In the genomic region with DNA sequence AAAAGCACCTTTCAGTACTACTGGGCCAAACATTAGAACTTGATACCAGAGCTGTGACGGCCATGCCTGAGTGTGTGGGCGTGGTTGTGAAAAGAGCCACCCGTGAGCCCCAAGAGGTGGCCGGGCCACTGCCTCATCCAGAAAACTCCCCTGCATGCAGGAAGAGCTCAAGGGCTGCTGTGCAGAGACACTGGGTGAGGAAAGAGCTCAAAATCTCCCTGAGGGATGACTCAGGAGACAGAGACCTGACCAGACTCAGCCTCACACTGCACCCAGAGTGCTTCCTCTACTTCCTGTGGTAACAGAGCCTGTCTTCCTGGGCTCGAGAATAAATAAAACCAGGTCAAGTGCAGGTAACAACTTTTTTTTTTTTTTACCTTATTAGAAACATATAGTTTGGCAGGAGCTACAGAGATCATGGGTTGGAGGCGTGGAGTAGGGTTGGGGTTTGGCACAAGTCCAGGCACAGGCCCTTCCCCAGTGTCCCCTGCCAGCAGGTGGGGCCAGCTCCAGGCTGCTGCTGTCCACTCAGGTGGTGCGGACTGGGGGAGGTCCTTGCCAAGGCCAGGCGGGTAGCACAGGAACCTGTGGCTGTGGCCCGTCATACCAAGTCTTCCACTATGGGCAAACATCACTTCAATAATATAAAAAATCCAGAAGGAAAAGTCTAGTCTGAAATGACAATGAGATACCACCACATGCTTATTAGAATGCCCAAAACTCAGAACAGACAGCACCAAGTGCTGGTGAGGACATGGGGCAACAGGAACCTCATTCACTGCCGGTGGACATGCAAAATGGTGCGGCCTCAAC, we compare ENCODE assay signal across 1 cellular context.
A peak's percentile ranks its signal among the peaks of the same experiment; 100 is the strongest.
TF ChIP-seq lines count a peak whose summit lies in the region.

No MANE protein-coding gene starts in this region.

TF ChIP-seq in K562, 482 proteins besides CTCF, POLR2A, EP300 and RAD21 (continues in another document):
- TF ChIP-seq ZNF778 (CRISPR knock-in tag; IDR thresholded peaks at IDR 0.05) = no peak
- TF ChIP-seq, protein P1, sequence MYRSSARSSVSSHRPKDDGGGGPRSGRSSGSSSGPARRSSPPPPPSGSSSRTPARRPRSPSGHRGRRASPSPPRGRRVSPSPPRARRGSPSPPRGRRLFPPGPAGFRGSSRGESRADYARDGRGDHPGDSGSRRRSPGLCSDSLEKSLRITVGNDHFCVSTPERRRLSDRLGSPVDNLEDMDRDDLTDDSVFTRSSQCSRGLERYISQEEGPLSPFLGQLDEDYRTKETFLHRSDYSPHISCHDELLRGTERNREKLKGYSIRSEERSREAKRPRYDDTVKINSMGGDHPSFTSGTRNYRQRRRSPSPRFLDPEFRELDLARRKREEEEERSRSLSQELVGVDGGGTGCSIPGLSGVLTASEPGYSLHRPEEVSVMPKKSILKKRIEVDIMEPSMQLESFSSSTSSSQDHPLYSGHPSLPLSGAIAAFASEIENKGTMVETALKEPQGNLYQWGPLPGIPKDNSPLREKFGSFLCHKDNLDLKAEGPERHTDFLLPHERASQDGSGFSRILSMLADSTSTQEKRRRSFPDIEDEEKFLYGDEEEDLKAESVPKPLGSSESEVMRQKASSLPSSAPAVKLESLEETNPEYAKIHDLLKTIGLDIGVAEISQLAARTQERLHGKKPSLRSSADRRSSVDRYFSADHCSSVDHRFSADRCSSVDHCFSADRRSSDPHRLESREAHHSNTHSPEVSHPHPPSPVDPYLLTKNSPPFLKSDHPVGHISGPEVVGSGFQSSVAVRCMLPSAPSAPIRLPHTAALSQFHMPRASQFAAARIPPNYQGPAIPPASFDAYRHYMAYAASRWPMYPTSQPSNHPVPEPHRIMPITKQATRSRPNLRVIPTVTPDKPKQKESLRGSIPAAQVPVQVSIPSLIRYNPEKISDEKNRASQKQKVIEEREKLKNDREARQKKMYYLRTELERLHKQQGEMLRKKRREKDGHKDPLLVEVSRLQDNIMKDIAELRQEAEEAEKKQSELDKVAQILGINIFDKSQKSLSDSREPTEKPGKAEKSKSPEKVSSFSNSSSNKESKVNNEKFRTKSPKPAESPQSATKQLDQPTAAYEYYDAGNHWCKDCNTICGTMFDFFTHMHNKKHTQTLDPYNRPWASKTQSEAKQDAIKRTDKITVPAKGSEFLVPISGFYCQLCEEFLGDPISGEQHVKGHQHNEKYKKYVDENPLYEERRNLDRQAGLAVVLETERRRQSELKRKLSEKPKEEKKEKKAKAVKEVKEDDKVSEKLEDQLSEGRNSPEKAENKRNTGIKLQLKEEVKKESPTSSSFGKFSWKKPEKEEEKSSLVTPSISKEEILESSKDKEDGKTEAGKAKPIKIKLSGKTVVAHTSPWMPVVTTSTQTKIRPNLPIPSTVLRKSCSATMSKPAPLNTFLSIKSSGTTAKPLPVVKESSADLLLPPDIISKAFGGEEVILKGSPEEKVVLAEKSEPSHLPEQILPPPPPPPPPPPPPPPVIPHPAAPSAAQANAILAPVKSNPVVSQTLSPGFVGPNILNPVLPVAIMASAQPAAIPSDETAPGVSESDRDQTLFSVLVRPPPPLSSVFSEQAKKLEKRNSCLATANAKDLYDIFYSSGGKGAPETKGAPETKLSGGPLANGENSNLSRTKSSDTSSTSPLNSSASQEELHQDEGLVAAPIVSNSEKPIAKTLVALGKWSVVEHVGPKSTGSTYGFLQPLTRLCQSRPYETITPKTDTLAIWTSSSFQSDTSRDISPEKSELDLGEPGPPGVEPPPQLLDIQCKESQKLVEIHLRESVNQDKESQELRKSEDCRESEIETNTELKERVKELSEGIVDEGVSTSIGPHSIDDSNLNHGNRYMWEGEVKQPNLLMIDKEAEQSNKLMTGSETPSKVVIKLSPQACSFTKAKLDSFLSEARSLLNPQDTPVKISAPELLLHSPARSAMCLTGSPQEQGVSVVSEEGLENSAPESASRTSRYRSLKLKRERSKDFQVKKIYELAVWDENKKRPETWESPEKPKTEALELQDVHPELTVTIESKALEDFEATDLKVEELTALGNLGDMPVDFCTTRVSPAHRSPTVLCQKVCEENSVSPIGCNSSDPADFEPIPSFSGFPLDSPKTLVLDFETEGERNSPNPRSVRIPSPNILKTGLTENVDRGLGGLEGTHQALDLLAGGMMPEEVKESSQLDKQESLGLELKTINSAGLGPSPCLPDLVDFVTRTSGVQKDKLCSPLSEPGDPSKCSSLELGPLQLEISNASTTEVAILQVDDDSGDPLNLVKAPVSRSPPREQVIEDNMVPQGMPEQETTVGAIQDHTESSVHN (IDR thresholded peaks at IDR 0.05; ENCODE audit: borderline replicate concordance in 1 of 2, low read depth in 1 of 2) = no peak
- TF ChIP-seq ZNF146 (CRISPR knock-in tag; IDR thresholded peaks at IDR 0.05; ENCODE audit: unreplicated experiment) = no peak
- no peak for TF ChIP-seq NBN (IDR thresholded peaks at IDR 0.05; ENCODE audit: low read depth)
- no peak for TF ChIP-seq SMAD3 (CRISPR knock-in tag; conservative IDR thresholded peaks at IDR 0.05)
- peak; percentile 30; the same call in 1 of the 2 replicates for TF ChIP-seq ETV5 (CRISPR knock-in tag; IDR thresholded peaks at IDR 0.05; ENCODE audit: low read depth)
- TF ChIP-seq, protein P2, sequence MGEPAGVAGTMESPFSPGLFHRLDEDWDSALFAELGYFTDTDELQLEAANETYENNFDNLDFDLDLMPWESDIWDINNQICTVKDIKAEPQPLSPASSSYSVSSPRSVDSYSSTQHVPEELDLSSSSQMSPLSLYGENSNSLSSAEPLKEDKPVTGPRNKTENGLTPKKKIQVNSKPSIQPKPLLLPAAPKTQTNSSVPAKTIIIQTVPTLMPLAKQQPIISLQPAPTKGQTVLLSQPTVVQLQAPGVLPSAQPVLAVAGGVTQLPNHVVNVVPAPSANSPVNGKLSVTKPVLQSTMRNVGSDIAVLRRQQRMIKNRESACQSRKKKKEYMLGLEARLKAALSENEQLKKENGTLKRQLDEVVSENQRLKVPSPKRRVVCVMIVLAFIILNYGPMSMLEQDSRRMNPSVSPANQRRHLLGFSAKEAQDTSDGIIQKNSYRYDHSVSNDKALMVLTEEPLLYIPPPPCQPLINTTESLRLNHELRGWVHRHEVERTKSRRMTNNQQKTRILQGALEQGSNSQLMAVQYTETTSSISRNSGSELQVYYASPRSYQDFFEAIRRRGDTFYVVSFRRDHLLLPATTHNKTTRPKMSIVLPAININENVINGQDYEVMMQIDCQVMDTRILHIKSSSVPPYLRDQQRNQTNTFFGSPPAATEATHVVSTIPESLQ (CRISPR knock-in tag; IDR thresholded peaks at IDR 0.05) = no peak
- no peak for TF ChIP-seq TOE1 (IDR thresholded peaks at IDR 0.05; ENCODE audit: borderline replicate concordance)
- no peak for TF ChIP-seq TOE1 (CRISPR knock-in tag; IDR thresholded peaks at IDR 0.05; ENCODE audit: borderline replicate concordance, low read depth)
- TF ChIP-seq KAT7 (CRISPR knock-in tag; IDR thresholded peaks at IDR 0.05; ENCODE audit: borderline replicate concordance) = no peak
- TF ChIP-seq ZFP36 (IDR thresholded peaks at IDR 0.05; ENCODE audit: low read depth, low read length, partially characterized antibody) = peak; percentile 32
- no peak for TF ChIP-seq NCOA2 (IDR thresholded peaks at IDR 0.05; ENCODE audit: partially characterized antibody in 2 of 2)
- TF ChIP-seq ZNF695 (CRISPR knock-in tag; IDR thresholded peaks at IDR 0.05) = no peak
- TF ChIP-seq HDAC6 (IDR thresholded peaks at IDR 0.05; ENCODE audit: low read depth, low read length) = no peak
- no peak for TF ChIP-seq TAF15 (IDR thresholded peaks at IDR 0.05; ENCODE audit: low read depth, low read length)
- TF ChIP-seq JUN (IDR thresholded peaks at IDR 0.05; ENCODE audit: borderline replicate concordance, low read depth, low read length) = peak; percentile 20; the same call in 1 of the 2 replicates
- TF ChIP-seq JUN (CRISPR knock-in tag; IDR thresholded peaks at IDR 0.05; ENCODE audit: borderline replicate concordance) = 0 out of 2 replicates have a peak, but pooled peaks have one; percentile 22
- TF ChIP-seq, protein P3, sequence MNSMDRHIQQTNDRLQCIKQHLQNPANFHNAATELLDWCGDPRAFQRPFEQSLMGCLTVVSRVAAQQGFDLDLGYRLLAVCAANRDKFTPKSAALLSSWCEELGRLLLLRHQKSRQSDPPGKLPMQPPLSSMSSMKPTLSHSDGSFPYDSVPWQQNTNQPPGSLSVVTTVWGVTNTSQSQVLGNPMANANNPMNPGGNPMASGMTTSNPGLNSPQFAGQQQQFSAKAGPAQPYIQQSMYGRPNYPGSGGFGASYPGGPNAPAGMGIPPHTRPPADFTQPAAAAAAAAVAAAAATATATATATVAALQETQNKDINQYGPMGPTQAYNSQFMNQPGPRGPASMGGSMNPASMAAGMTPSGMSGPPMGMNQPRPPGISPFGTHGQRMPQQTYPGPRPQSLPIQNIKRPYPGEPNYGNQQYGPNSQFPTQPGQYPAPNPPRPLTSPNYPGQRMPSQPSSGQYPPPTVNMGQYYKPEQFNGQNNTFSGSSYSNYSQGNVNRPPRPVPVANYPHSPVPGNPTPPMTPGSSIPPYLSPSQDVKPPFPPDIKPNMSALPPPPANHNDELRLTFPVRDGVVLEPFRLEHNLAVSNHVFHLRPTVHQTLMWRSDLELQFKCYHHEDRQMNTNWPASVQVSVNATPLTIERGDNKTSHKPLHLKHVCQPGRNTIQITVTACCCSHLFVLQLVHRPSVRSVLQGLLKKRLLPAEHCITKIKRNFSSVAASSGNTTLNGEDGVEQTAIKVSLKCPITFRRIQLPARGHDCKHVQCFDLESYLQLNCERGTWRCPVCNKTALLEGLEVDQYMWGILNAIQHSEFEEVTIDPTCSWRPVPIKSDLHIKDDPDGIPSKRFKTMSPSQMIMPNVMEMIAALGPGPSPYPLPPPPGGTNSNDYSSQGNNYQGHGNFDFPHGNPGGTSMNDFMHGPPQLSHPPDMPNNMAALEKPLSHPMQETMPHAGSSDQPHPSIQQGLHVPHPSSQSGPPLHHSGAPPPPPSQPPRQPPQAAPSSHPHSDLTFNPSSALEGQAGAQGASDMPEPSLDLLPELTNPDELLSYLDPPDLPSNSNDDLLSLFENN (IDR thresholded peaks at IDR 0.05; ENCODE audit: low read depth in 2 of 2, low read length in 2 of 2) = no peak
- no peak for TF ChIP-seq ZNF134 (CRISPR knock-in tag; conservative IDR thresholded peaks at IDR 0.05)
- peak; percentile 97 for TF ChIP-seq NFIC (IDR thresholded peaks at IDR 0.05)
- TF ChIP-seq, protein P4, sequence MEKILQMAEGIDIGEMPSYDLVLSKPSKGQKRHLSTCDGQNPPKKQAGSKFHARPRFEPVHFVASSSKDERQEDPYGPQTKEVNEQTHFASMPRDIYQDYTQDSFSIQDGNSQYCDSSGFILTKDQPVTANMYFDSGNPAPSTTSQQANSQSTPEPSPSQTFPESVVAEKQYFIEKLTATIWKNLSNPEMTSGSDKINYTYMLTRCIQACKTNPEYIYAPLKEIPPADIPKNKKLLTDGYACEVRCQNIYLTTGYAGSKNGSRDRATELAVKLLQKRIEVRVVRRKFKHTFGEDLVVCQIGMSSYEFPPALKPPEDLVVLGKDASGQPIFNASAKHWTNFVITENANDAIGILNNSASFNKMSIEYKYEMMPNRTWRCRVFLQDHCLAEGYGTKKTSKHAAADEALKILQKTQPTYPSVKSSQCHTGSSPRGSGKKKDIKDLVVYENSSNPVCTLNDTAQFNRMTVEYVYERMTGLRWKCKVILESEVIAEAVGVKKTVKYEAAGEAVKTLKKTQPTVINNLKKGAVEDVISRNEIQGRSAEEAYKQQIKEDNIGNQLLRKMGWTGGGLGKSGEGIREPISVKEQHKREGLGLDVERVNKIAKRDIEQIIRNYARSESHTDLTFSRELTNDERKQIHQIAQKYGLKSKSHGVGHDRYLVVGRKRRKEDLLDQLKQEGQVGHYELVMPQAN (IDR thresholded peaks at IDR 0.05; ENCODE audit: borderline replicate concordance) = no peak
- TF ChIP-seq, protein P5, sequence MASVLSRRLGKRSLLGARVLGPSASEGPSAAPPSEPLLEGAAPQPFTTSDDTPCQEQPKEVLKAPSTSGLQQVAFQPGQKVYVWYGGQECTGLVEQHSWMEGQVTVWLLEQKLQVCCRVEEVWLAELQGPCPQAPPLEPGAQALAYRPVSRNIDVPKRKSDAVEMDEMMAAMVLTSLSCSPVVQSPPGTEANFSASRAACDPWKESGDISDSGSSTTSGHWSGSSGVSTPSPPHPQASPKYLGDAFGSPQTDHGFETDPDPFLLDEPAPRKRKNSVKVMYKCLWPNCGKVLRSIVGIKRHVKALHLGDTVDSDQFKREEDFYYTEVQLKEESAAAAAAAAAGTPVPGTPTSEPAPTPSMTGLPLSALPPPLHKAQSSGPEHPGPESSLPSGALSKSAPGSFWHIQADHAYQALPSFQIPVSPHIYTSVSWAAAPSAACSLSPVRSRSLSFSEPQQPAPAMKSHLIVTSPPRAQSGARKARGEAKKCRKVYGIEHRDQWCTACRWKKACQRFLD (CRISPR knock-in tag; IDR thresholded peaks at IDR 0.05) = no peak
- 0 out of 2 replicates have a peak, but pooled peaks have one; percentile 67 for TF ChIP-seq MECOM (CRISPR knock-in tag; IDR thresholded peaks at IDR 0.05)
- TF ChIP-seq, protein P6, sequence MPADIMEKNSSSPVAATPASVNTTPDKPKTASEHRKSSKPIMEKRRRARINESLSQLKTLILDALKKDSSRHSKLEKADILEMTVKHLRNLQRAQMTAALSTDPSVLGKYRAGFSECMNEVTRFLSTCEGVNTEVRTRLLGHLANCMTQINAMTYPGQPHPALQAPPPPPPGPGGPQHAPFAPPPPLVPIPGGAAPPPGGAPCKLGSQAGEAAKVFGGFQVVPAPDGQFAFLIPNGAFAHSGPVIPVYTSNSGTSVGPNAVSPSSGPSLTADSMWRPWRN (IDR thresholded peaks at IDR 0.05; ENCODE audit: low read depth) = no peak
- TF ChIP-seq KLF10 (CRISPR knock-in tag; IDR thresholded peaks at IDR 0.05) = no peak
- TF ChIP-seq, protein P7, sequence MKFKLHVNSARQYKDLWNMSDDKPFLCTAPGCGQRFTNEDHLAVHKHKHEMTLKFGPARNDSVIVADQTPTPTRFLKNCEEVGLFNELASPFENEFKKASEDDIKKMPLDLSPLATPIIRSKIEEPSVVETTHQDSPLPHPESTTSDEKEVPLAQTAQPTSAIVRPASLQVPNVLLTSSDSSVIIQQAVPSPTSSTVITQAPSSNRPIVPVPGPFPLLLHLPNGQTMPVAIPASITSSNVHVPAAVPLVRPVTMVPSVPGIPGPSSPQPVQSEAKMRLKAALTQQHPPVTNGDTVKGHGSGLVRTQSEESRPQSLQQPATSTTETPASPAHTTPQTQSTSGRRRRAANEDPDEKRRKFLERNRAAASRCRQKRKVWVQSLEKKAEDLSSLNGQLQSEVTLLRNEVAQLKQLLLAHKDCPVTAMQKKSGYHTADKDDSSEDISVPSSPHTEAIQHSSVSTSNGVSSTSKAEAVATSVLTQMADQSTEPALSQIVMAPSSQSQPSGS (CRISPR knock-in tag; IDR thresholded peaks at IDR 0.05) = no peak
- TF ChIP-seq GABPA (tag; conservative IDR thresholded peaks at IDR 0.05; ENCODE audit: low read depth) = peak; percentile 51
- TF ChIP-seq, protein P8, sequence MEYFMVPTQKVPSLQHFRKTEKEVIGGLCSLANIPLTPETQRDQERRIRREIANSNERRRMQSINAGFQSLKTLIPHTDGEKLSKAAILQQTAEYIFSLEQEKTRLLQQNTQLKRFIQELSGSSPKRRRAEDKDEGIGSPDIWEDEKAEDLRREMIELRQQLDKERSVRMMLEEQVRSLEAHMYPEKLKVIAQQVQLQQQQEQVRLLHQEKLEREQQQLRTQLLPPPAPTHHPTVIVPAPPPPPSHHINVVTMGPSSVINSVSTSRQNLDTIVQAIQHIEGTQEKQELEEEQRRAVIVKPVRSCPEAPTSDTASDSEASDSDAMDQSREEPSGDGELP (CRISPR knock-in tag; IDR thresholded peaks at IDR 0.05; ENCODE audit: borderline replicate concordance) = peak; percentile 23; the same call in 1 of the 2 replicates
- no peak for TF ChIP-seq HDAC8 (tag; IDR thresholded peaks at IDR 0.05)
- peak; percentile 25; the same call in 1 of the 2 replicates for TF ChIP-seq ELF1 (tag; IDR thresholded peaks at IDR 0.05)
- 0 out of 2 replicates have a peak, but pooled peaks have one; percentile 32 for TF ChIP-seq JUND (IDR thresholded peaks at IDR 0.05; ENCODE audit: borderline replicate concordance, low read depth, low read length)
- TF ChIP-seq JUND (tag; IDR thresholded peaks at IDR 0.05; ENCODE audit: borderline replicate concordance, low read depth, low read length) = no peak
- TF ChIP-seq STAG1 (CRISPR knock-in tag; IDR thresholded peaks at IDR 0.05; ENCODE audit: borderline replicate concordance) = no peak
- peak; percentile 20 for TF ChIP-seq CCNT2 (IDR thresholded peaks at IDR 0.05; ENCODE audit: borderline replicate concordance, extremely low read depth, insufficient read length, low read depth, low read length)
